In genomic region chr3:185153170-185153733, GRCh38 we compare ENCODE assay signal across 7 cellular contexts. TPM values are rescaled to one million over a fixed set of nuclear protein-coding genes. Genes with fewer than 3 reads are reported as not detected.
A peak's percentile ranks its signal among the peaks of the same experiment; 100 is the strongest.
DNase-seq lines count a peak whose midpoint lies in the region; ATAC-seq, FAIRE-seq and TF ChIP-seq lines count a peak whose summit lies in the region.

No MANE protein-coding gene starts in this region.

- H3K27me3 ChIP-seq in endothelial cell of umbilical vein (ENCODE audit: control insufficient read depth in 2 of 2, insufficient read depth in 2 of 2, low read length in 2 of 2) = peaks cover 42 to 53% of the 10 kb centered on the region in 2 experiments

- no peaks in the 10 kb centered on the region for H3K36me3 Mint-ChIP-seq in naive thymus-derived CD8-positive, alpha-beta T cell

- peaks cover 19 to 41% (median 22%) of the 10 kb centered on the region in 5 donors for H3K27me3 Mint-ChIP-seq in naive thymus-derived CD8-positive, alpha-beta T cell

- H3K4me3 ChIP-seq in endothelial cell of umbilical vein (replicated peaks in 1 of 3; ENCODE audit: insufficient read depth in 1 of 3, low read depth in 1 of 3, low read length in 3 of 3) = peak overlapping the region in 2 of 3 experiments; percentile 47 to 48

- peak overlapping the region in 9 of 10 donors; percentile 68 to 88 (median 81) for H3K4me3 Mint-ChIP-seq in naive thymus-derived CD8-positive, alpha-beta T cell

- FAIRE-seq in endothelial cell of umbilical vein (lab: Jason Lieb, UNC) = no peak

- peaks cover 3 to 7% (median 5%) of the 10 kb centered on the region in 4 donors for H3K4me1 Mint-ChIP-seq in naive thymus-derived CD8-positive, alpha-beta T cell

- peak overlapping the region; percentile 85 for H2AFZ ChIP-seq in endothelial cell of umbilical vein (ENCODE audit: low read depth, low read length)

- peak overlapping the region; percentile 75 for H3K4me2 ChIP-seq in endothelial cell of umbilical vein (ENCODE audit: insufficient read depth, low read length)

- H4K20me1 ChIP-seq in endothelial cell of umbilical vein (replicated peaks; ENCODE audit: control insufficient read depth, extremely low read depth, insufficient read depth, low read length) = no peaks in the 10 kb centered on the region

- no peak overlapping the region for H3K9ac ChIP-seq in endothelial cell of umbilical vein (replicated peaks; ENCODE audit: extremely low read depth, insufficient read depth, low read length)

- ATAC-seq in GM18873 (IDR thresholded peaks at IDR 0.05; ENCODE audit: low FRiP score, unreplicated experiment) (peak; percentile 22), GM19395 (IDR thresholded peaks at IDR 0.05; ENCODE audit: unreplicated experiment) (no peak), HG02588 (IDR thresholded peaks at IDR 0.05; ENCODE audit: unreplicated experiment) (no peak)
- peak; percentile 15 to 23 for ATAC-seq in naive thymus-derived CD8-positive, alpha-beta T cell

- no peak for TF ChIP-seq CTCF in endothelial cell of umbilical vein (IDR thresholded peaks at IDR 0.05; ENCODE audit: extremely low read depth in 1 of 2, insufficient read depth in 1 of 2, low read depth in 1 of 2, low read length in 2 of 2)

- POLR2A ChIA-PET in endothelial cell of umbilical vein (lab: Charles Lee) = no interaction called here
- POLR2A ChIA-PET in naive thymus-derived CD8-positive, alpha-beta T cell (lab: Charles Lee) = no interaction called here

- H3K9me3 ChIP-seq in endothelial cell of umbilical vein (replicated peaks; ENCODE audit: control insufficient read depth, insufficient read depth, low read length) = no peaks in the 10 kb centered on the region

- no TSS peak for BruUV-seq in endothelial cell of umbilical vein (replicated peaks; lab: Mats Ljungman, UMichigan)

- peak overlapping the region in 2 of 10 donors; percentile 25 to 46 for H3K27ac Mint-ChIP-seq in naive thymus-derived CD8-positive, alpha-beta T cell

- no peaks in the 10 kb centered on the region for H3K36me3 ChIP-seq in endothelial cell of umbilical vein (ENCODE audit: control insufficient read depth in 2 of 2, extremely low read depth in 1 of 2, insufficient read depth in 2 of 2, low read length in 2 of 2)

- peak; percentile 50 for DNase-seq in NCI-H774 (lab: John Stamatoyannopoulos, UW)
- DNase-seq in endothelial cell of umbilical vein (ENCODE audit: low read depth, low spot score) = peak; percentile 17
- no peak for DNase-seq in naive thymus-derived CD8-positive, alpha-beta T cell
- DNase-seq in H4 (ENCODE audit: low spot score) = no peak

- intact Hi-C loops in endothelial cell of umbilical vein (cut with micrococcal nuclease) = loop anchor here (5.0 kb wide), 1 partner anchor 106 kb away; no protein-coding TSS in a partner anchor

- dilution Hi-C loops in endothelial cell of umbilical vein (cut with MboI; ENCODE audit: extremely low pct_ligation_motif_present, low sequenced_read_pairs) = no loop called here

- no peak for TF ChIP-seq POLR2A in endothelial cell of umbilical vein (IDR thresholded peaks at IDR 0.05; ENCODE audit: low read depth, low read length)

- peaks cover 7% of the 10 kb centered on the region for H3K4me1 ChIP-seq in endothelial cell of umbilical vein (ENCODE audit: control insufficient read depth, extremely low read depth, insufficient read depth, low read length)

- no peak overlapping the region for H3K27ac ChIP-seq in endothelial cell of umbilical vein (ENCODE audit: insufficient read depth, low read depth, low read length)

- CTCF ChIA-PET in endothelial cell of umbilical vein (lab: Charles Lee) = interaction anchor here (0.6 to 0.7 kb wide), 2 partner anchors 25 to 162 kb away, joined by 4 read pairs; no protein-coding TSS in a partner anchor

- peaks cover 0 to 1% (median 0%) of the 10 kb centered on the region in 9 donors for H3K9me3 Mint-ChIP-seq in naive thymus-derived CD8-positive, alpha-beta T cell

- no peaks in the 10 kb centered on the region for H3K9me1 ChIP-seq in endothelial cell of umbilical vein (replicated peaks; ENCODE audit: control insufficient read depth, extremely low read depth, insufficient read depth, low read length)

- no peaks in the 10 kb centered on the region for H3K79me2 ChIP-seq in endothelial cell of umbilical vein (ENCODE audit: control insufficient read depth, insufficient read depth, low read length)

TF ChIP-seq in endothelial cell of umbilical vein, 7 proteins besides CTCF, POLR2A, EP300 and RAD21:
- TF ChIP-seq JUN (IDR thresholded peaks at IDR 0.05; ENCODE audit: borderline replicate concordance, insufficient read depth, insufficient read length, low read depth) (no peak), FOS (IDR thresholded peaks at IDR 0.05; ENCODE audit: borderline replicate concordance, insufficient read depth, low read length) (no peak), EZH2 (IDR thresholded peaks at IDR 0.05; ENCODE audit: borderline replicate concordance, low read depth, low read length, severe bottlenecking) (peak; percentile 2)

RNA-seq across cellular contexts. Expression of gene C3orf70, which starts 0.4 kb away (rescaled TPM):
- 0.18 and 0.20 TPM in 2 replicates for total RNA-seq in endothelial cell of umbilical vein
- polyA plus RNA-seq in endothelial cell of umbilical vein = 0.06 and 0.08 TPM in 2 replicates
- polyA plus RNA-seq in endothelial cell of umbilical vein (2011; cell fraction: cytosol; rRNA removed) = 0.06 and 0.08 TPM in 2 replicates
- polyA plus RNA-seq in endothelial cell of umbilical vein (2011; cell fraction: nucleus; rRNA removed) = 0.04 and 0.05 TPM in 2 replicates
- polyA plus RNA-seq in endothelial cell of umbilical vein (2012) = 0.04 TPM in 1 of 2 replicates, not detected in the other
- polyA minus RNA-seq in endothelial cell of umbilical vein = 0.32 and 0.42 TPM in 2 replicates
- polyA minus RNA-seq in endothelial cell of umbilical vein (2011; cell fraction: cytosol; rRNA and poly(A)+ RNA removed) = not detected
- polyA minus RNA-seq in endothelial cell of umbilical vein (2011; cell fraction: nucleus; rRNA and poly(A)+ RNA removed) = 0.14 TPM in 1 of 2 replicates, not detected in the other
- not detected for total RNA-seq in naive thymus-derived CD8-positive, alpha-beta T cell
- under 1 TPM in 1 of 3 donors, not detected in 2; 0.07 TPM for polyA plus RNA-seq in naive thymus-derived CD8-positive, alpha-beta T cell
- total RNA-seq in H4 (2014; rRNA removed; shearing (Covaris generic)) = 1.3 and 2.8 TPM in 2 replicates

Comparison
In these comparisons a context has a peak if more than half of its experiments do, and no peak if none do; other contexts are left out.
1. ATAC-seq: peak in GM18873 (single experiment) and naive thymus-derived CD8-positive, alpha-beta T cell (2 of 2); none in GM19395 (single experiment) and HG02588 (single experiment).
2. DNase-seq: peak in NCI-H774 (single experiment) and endothelial cell of umbilical vein (single experiment); none in naive thymus-derived CD8-positive, alpha-beta T cell (0 of 10) and H4 (single experiment).